Comparison of ENCODE assay signal across 8 cellular contexts in the genomic region with DNA sequence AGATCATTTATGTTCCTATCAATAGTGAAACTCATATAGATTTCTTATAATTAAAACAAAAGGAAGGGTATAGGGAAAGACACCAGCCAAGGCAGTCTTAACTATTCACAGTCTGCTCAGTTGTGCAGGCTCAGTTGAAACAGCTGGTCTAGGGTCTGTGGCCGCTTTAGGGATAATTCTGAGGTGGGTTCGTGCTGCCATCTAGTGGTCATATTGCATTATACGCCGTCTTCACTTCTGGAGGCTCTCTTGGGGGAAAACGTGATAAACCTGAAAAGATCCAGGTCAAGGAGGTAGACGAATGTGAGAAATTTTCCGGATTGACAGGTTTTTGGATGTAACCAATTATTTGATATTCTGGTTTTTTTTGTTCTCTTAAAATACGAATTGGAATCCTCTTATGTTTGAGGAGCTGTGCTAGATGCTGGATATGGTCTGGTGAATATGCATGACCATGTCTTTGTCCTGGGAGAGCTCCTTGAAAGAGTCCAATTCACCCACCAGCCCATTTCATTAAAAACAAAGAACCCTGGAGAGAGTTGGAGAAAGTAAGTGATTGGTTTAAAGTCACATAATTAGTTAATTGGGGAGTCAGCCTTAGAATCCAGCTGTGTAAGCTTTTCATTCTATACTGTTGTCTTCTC.
A peak's percentile ranks its signal among the peaks of the same experiment; 100 is the strongest.
DNase-seq lines count a peak whose midpoint lies in the region; ATAC-seq and TF ChIP-seq lines count a peak whose summit lies in the region.

No MANE protein-coding gene starts in this region.

- ATAC-seq in GM19395 (IDR thresholded peaks at IDR 0.05; ENCODE audit: unreplicated experiment): peak; percentile 94
- peak; percentile 86 for ATAC-seq in HG03442 (IDR thresholded peaks at IDR 0.05; ENCODE audit: unreplicated experiment)
- ATAC-seq in stimulated activated effector memory CD8-positive, alpha-beta T cell treated with anti-CD3 and anti-CD28 coated beads, Interleukin-12 subunit alpha, Interleukin-12 subunit beta, amount 100 ng/mL, for 72 hours: peak; percentile 70

- H3K27me3 Mint-ChIP-seq in endothelial cell (ENCODE audit: unreplicated experiment): peaks cover 4% of the 10 kb centered on the region

- H3K36me3 Mint-ChIP-seq in endothelial cell (ENCODE audit: low read depth, unreplicated experiment): no peaks in the 10 kb centered on the region
- no peaks in the 10 kb centered on the region for H3K36me3 Mint-ChIP-seq in stimulated activated effector memory CD8-positive, alpha-beta T cell treated with anti-CD3 and anti-CD28 coated beads, Interleukin-12 subunit alpha, Interleukin-12 subunit beta, amount 100 ng/mL, for 72 hours

- DNase-seq in CMK (ENCODE audit: low read depth) (peak; percentile 46), NCI-H748 treated with DMSO at 0.1 percent for 48 hours (lab: John Stamatoyannopoulos, UW) (peak; percentile 73), endothelial cell (ENCODE audit: low spot score) (peak; percentile 72), middle frontal gyrus (ENCODE audit: extremely low spot score, low spot score) (peak; percentile 53)
- DNase-seq in activated CD8-positive, alpha-beta memory T cell treated with anti-CD3 and anti-CD28 coated beads for 1 hour (ENCODE audit: extremely low read depth in 1 of 2, low read depth in 1 of 2): peak; percentile 9 to 33
- peak; percentile 5 to 62 for DNase-seq in stimulated activated effector memory CD8-positive, alpha-beta T cell treated with anti-CD3 and anti-CD28 coated beads, Interleukin-12 subunit alpha, Interleukin-12 subunit beta, amount 100 ng/mL, for 72 hours (ENCODE audit: low spot score in 2 of 2)

- TF ChIP-seq CTCF in endothelial cell (IDR thresholded peaks at IDR 0.05; ENCODE audit: unreplicated experiment): peak; percentile 94

- H3K27ac Mint-ChIP-seq in endothelial cell (ENCODE audit: unreplicated experiment): no peak overlapping the region
- H3K27ac Mint-ChIP-seq in stimulated activated effector memory CD8-positive, alpha-beta T cell treated with anti-CD3 and anti-CD28 coated beads, Interleukin-12 subunit alpha, Interleukin-12 subunit beta, amount 100 ng/mL, for 72 hours: no peak overlapping the region

- H3K4me3 Mint-ChIP-seq in endothelial cell (ENCODE audit: unreplicated experiment): no peak overlapping the region
- no peak overlapping the region for H3K4me3 Mint-ChIP-seq in stimulated activated effector memory CD8-positive, alpha-beta T cell treated with anti-CD3 and anti-CD28 coated beads, Interleukin-12 subunit alpha, Interleukin-12 subunit beta, amount 100 ng/mL, for 72 hours

- no peaks in the 10 kb centered on the region for H3K9me3 Mint-ChIP-seq in endothelial cell (ENCODE audit: unreplicated experiment)
- no peaks in the 10 kb centered on the region for H3K9me3 Mint-ChIP-seq in stimulated activated effector memory CD8-positive, alpha-beta T cell treated with anti-CD3 and anti-CD28 coated beads, Interleukin-12 subunit alpha, Interleukin-12 subunit beta, amount 100 ng/mL, for 72 hours

- no peaks in the 10 kb centered on the region for H3K4me1 Mint-ChIP-seq in endothelial cell (ENCODE audit: unreplicated experiment)
- no peaks in the 10 kb centered on the region for H3K4me1 Mint-ChIP-seq in stimulated activated effector memory CD8-positive, alpha-beta T cell treated with anti-CD3 and anti-CD28 coated beads, Interleukin-12 subunit alpha, Interleukin-12 subunit beta, amount 100 ng/mL, for 72 hours

Comparison
In these comparisons a context has a peak if more than half of its experiments do, and no peak if none do; other contexts are left out.
1. Peak in every context shown above with its lines: DNase-seq and ATAC-seq.
2. DNase-seq: peak in every context shown above with its lines; median percentile 73 in NCI-H748 treated with DMSO at 0.1 percent for 48 hours; 72 in endothelial cell; 53 in middle frontal gyrus; 46 in CMK; 34 in stimulated activated effector memory CD8-positive, alpha-beta T cell treated with anti-CD3 and anti-CD28 coated beads, Interleukin-12 subunit alpha, Interleukin-12 subunit beta, amount 100 ng/mL, for 72 hours; 21 in activated CD8-positive, alpha-beta memory T cell treated with anti-CD3 and anti-CD28 coated beads for 1 hour.